Comparison of ENCODE assay signal across 16 cellular contexts in genomic region chr13:98822238-98822606, GRCh38.
A peak's percentile ranks its signal among the peaks of the same experiment; 100 is the strongest.
DNase-seq lines count a peak whose midpoint lies in the region; ATAC-seq and TF ChIP-seq lines count a peak whose summit lies in the region.
"Had no signal": no experiment of that assay in that cellular context is flagged by ENCODE, and none has a peak within 500 bp of the region (broad histone marks: within the 10 kb centered on the region; RNA-seq: fewer than 3 reads in every experiment).

No MANE protein-coding gene starts in this region.

- H3K4me3 ChIP-seq in body of pancreas, result no peak overlapping the region
- no peak overlapping the region for H3K4me3 ChIP-seq in right cardiac atrium (ENCODE audit: low read length)
- no peak overlapping the region for H3K4me3 ChIP-seq in rectal smooth muscle tissue (ENCODE audit: low read length)

- H3K27me3 ChIP-seq in body of pancreas (no peaks in the 10 kb centered on the region), right cardiac atrium (ENCODE audit: control insufficient read depth, insufficient read depth) (no peaks in the 10 kb centered on the region), rectal smooth muscle tissue (ENCODE audit: control insufficient read depth, insufficient read depth, low read length) (no peaks in the 10 kb centered on the region)

- no peak for TF ChIP-seq POLR2A in body of pancreas (IDR thresholded peaks at IDR 0.05)

- H3K36me3 ChIP-seq in body of pancreas (replicated peaks in 1 of 2; ENCODE audit: insufficient read depth in 1 of 2, low read depth in 2 of 2) (no peaks in the 10 kb centered on the region), rectal smooth muscle tissue (ENCODE audit: control insufficient read depth, insufficient read depth, low read length) (peaks cover 15% of the 10 kb centered on the region)

- peak; percentile 76 for ATAC-seq in body of pancreas
- peak; percentile 80 to 81 for ATAC-seq in right cardiac atrium
- ATAC-seq in GM21717 (IDR thresholded peaks at IDR 0.05; ENCODE audit: unreplicated experiment), result no peak

- DNase-seq in EH (ENCODE audit: low read depth) (peak; percentile 73), body of pancreas (peak in 2 of 4 donors; percentile 29 to 30), right cardiac atrium (no peak), RPMI8226 (no peak), NCI-H2029 treated with DMSO at 0.1 percent for 48 hours (lab: John Stamatoyannopoulos, UW) (no peak)
- no peak for DNase-seq in activated T-cell treated with anti-CD3 and anti-CD28 coated beads, Interleukin-2, amount 50 U/mL, for 48 hours
- DNase-seq: activated naive CD4-positive, alpha-beta T cell treated with Interleukin-2 at 50 U/mL for 16 hours; AML-193; DMS153; HCEC 1CT; NCI-H2081 treated with DMSO at 0.1 percent for 48 hours; NK-92 treated with Interleukin-12 subunit alpha and Interleukin-12 subunit beta, amount 100 ng/mL, for 24 hours; nucleus accumbens; SHP77 treated with DMSO at 0.1 percent for 48 hours had no signal

- WGBS in body of pancreas, 2 donors, result 4 to 11% methylated on average over 3 of the region's 3 CpGs
- 16% methylated on average over 3 of the region's 3 CpGs for WGBS in right cardiac atrium

- H3K9me3 ChIP-seq in body of pancreas (no peaks in the 10 kb centered on the region), right cardiac atrium (ENCODE audit: control insufficient read depth, low read length) (no peaks in the 10 kb centered on the region)

- H3K27ac ChIP-seq in body of pancreas (peak overlapping the region; percentile 11 to 82 (median 67)), right cardiac atrium (ENCODE audit: low read length) (peak overlapping the region; percentile 88), rectal smooth muscle tissue (ENCODE audit: low read depth, low read length) (peak overlapping the region; percentile 4)

- H3K4me1 ChIP-seq in body of pancreas (peaks cover 42% of the 10 kb centered on the region), right cardiac atrium (ENCODE audit: control insufficient read depth, insufficient read depth, low read length) (peaks cover 7% of the 10 kb centered on the region), rectal smooth muscle tissue (ENCODE audit: control insufficient read depth, insufficient read depth, low read length) (no peaks in the 10 kb centered on the region)

- no peak overlapping the region for H3K9ac ChIP-seq in rectal smooth muscle tissue (ENCODE audit: low read length)

- intact Hi-C loops in body of pancreas (cut with DNase I), result no loop called here
- intact Hi-C loops in right cardiac atrium (cut with DNase I), result no loop called here

- TF ChIP-seq CTCF in body of pancreas (IDR thresholded peaks at IDR 0.05), result no peak

Comparison
In these comparisons a context has a peak if more than half of its experiments do, and no peak if none do; other contexts are left out.
1. H3K27ac ChIP-seq: peak in every context shown above with its lines; median percentile 88 in right cardiac atrium; 67 in body of pancreas; 4 in rectal smooth muscle tissue.